Comparison of ENCODE assay signal across 9 cellular contexts in the genomic region with DNA sequence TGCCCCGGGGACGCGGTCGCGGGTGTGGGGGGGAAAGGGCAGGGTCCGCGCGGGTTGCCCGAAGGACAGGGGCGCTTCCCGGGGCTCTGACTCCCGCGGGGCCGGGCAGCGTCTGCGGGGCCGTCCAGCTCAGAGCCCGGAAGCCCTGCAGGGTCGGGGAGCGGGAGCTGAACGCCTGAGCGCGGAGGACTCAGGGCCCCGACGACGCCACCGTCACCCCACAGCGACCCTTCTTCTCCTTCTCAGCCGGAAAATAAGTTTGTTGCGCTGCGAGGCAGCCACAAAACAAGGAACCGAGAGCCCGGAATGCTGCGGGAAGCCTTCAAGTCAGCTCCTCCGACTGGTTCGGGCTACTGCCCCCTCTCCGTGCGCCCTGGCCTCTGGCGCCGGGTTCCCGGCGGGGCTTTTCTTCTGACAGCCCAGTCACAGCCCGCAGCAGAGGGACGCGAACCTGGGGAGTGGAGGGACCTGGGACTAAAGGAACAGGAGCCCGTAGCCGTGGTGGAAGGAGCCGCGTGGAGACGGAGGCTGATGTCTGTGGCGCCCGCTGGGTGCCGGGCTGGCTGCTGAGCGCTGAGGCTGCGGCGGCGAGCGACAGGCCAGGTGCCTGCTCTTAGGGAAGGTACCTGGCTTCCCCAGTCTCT. TPM values are rescaled to one million over a fixed set of nuclear protein-coding genes. Genes with fewer than 3 reads are reported as not detected.
DNase-seq lines count a peak whose midpoint lies in the region; ATAC-seq, FAIRE-seq and TF ChIP-seq lines count a peak whose summit lies in the region.
"Had no signal": no experiment of that assay in that cellular context is flagged by ENCODE, and none has a peak within 500 bp of the region (broad histone marks: within the 10 kb centered on the region; RNA-seq: fewer than 3 reads in every experiment).

No MANE protein-coding gene starts in this region.

- BruUV-seq in mammary epithelial cell (replicated peaks; lab: Mats Ljungman, UMichigan) = no TSS peak

- no peak overlapping the region for H3K4me2 ChIP-seq in mammary epithelial cell (ENCODE audit: insufficient read depth, low read depth, low read length)
- H3K4me2 ChIP-seq in Karpas-422 (ENCODE audit: low read depth, low read length, poor library complexity, severe bottlenecking) = no peak overlapping the region

- no peaks in the 10 kb centered on the region for H3K79me2 ChIP-seq in mammary epithelial cell (ENCODE audit: insufficient read depth, low read length)
- H3K79me2 ChIP-seq in Karpas-422 (ENCODE audit: low read length) = no peaks in the 10 kb centered on the region

- H4K20me1 ChIP-seq in mammary epithelial cell (ENCODE audit: insufficient read depth, low read length) (no peaks in the 10 kb centered on the region), Karpas-422 (ENCODE audit: insufficient read depth, low read depth, low read length) (no peaks in the 10 kb centered on the region)

- H3K4me3 ChIP-seq in breast epithelium (peak overlapping the region; percentile 49 to 70 (median 69)), mammary epithelial cell (replicated peaks in 1 of 3; ENCODE audit: insufficient read depth in 1 of 3, low read depth in 2 of 3, low read length in 3 of 3) (no peak overlapping the region), Karpas-422 (ENCODE audit: low read length) (no peak overlapping the region)

- H3K9me3 Mint-ChIP-seq in chondrocyte (ENCODE audit: low read depth) (no peaks in the 10 kb centered on the region), mesothelial cell of epicardium (no peaks in the 10 kb centered on the region)
- no peaks in the 10 kb centered on the region for H3K9me3 Mint-ChIP-seq in activated T-cell treated with anti-CD3 and anti-CD28 coated beads, Interleukin-2, amount 50 U/mL, for 24 hours

- H3K36me3 Mint-ChIP-seq in chondrocyte (ENCODE audit: low read depth) (no peaks in the 10 kb centered on the region), mesothelial cell of epicardium (no peaks in the 10 kb centered on the region)
- no peaks in the 10 kb centered on the region for H3K36me3 Mint-ChIP-seq in activated T-cell treated with anti-CD3 and anti-CD28 coated beads, Interleukin-2, amount 50 U/mL, for 24 hours (ENCODE audit: low read depth)

- no peak for ATAC-seq in GM21515 (IDR thresholded peaks at IDR 0.05; ENCODE audit: unreplicated experiment)

- in situ Hi-C loops in mammary epithelial cell (cut with MboI; ENCODE audit: low sequenced_read_pairs in 2 of 2) = no loop called here

- H3K9me3 ChIP-seq in breast epithelium (no peaks in the 10 kb centered on the region), mammary epithelial cell (replicated peaks; ENCODE audit: insufficient read depth, low read length) (no peaks in the 10 kb centered on the region), Karpas-422 (ENCODE audit: low read length) (no peaks in the 10 kb centered on the region)

- H3K4me3 Mint-ChIP-seq in chondrocyte (ENCODE audit: unreplicated experiment) (peak overlapping the region; percentile 29), mesothelial cell of epicardium (peak overlapping the region; percentile 89)
- no peak overlapping the region for H3K4me3 Mint-ChIP-seq in activated T-cell treated with anti-CD3 and anti-CD28 coated beads, Interleukin-2, amount 50 U/mL, for 24 hours

- dilution Hi-C loops in mammary epithelial cell (cut with HindIII; ENCODE audit: low sequenced_read_pairs) = no loop called here

- H3K27ac Mint-ChIP-seq in chondrocyte (ENCODE audit: unreplicated experiment) = no peak overlapping the region
- peak overlapping the region; percentile 59 for H3K27ac Mint-ChIP-seq in mesothelial cell of epicardium
- H3K27ac Mint-ChIP-seq in activated T-cell treated with anti-CD3 and anti-CD28 coated beads, Interleukin-2, amount 50 U/mL, for 24 hours = no peak overlapping the region

- no peak for TF ChIP-seq CTCF in breast epithelium (IDR thresholded peaks at IDR 0.05)
- no peak for TF ChIP-seq CTCF in mammary epithelial cell (conservative IDR thresholded peaks at IDR 0.05 in 1 of 2, IDR thresholded peaks at IDR 0.05 in 1 of 2; ENCODE audit: extremely low read depth in 1 of 2, insufficient read depth in 1 of 2, low read depth in 1 of 2, low read length in 2 of 2)
- no peak for TF ChIP-seq CTCF in chondrocyte (IDR thresholded peaks at IDR 0.05)
- TF ChIP-seq CTCF in mesothelial cell of epicardium (IDR thresholded peaks at IDR 0.05; ENCODE audit: unreplicated experiment) = no peak

- DNase-seq in breast epithelium (ENCODE audit: low spot score in 2 of 2) (no peak), mammary epithelial cell (no peak), chondrocyte (ENCODE audit: low spot score) (peak; percentile 92), mesothelial cell of epicardium (ENCODE audit: low spot score in 2 of 2, unreplicated experiment in 2 of 2) (peak in 1 of 2 experiments; percentile 68), urothelium cell line (ENCODE audit: low spot score) (peak; percentile 54), Karpas-422 (no peak)
- DNase-seq in activated T-cell treated with anti-CD3 and anti-CD28 coated beads, Interleukin-2, amount 50 U/mL, for 24 hours = no peak

- intact Hi-C loops in breast epithelium (cut with DNase I; ENCODE audit: low total_unique reads) = no loop called here
- intact Hi-C loops in mammary epithelial cell (cut with micrococcal nuclease) = no loop called here

- H3K27ac ChIP-seq in breast epithelium (peak overlapping the region; percentile 45 to 72), mammary epithelial cell (ENCODE audit: insufficient read depth, low read depth, low read length) (no peak overlapping the region), Karpas-422 (ENCODE audit: low read length) (no peak overlapping the region)
- H3K27ac ChIP-seq: RWPE1 had no signal

- H3K27me3 ChIP-seq in breast epithelium (peaks cover 0 to 6% of the 10 kb centered on the region in 2 donors), mammary epithelial cell (ENCODE audit: insufficient read depth, low read length) (peaks cover 17% of the 10 kb centered on the region), Karpas-422 (ENCODE audit: low read length) (no peaks in the 10 kb centered on the region)

- H3K36me3 ChIP-seq in breast epithelium (no peaks in the 10 kb centered on the region), mammary epithelial cell (ENCODE audit: insufficient read depth, low read length) (no peaks in the 10 kb centered on the region), Karpas-422 (ENCODE audit: insufficient read depth, low read length) (no peaks in the 10 kb centered on the region)

- TF ChIP-seq POLR2A in breast epithelium (IDR thresholded peaks at IDR 0.05) = no peak

- 4% methylated on average over 9 of the region's 58 CpGs for WGBS in mammary epithelial cell (ENCODE audit: low coverage, missing lambda C conversion rate)

- CTCF ChIA-PET in mammary epithelial cell (lab: Charles Lee; ENCODE audit: low non-redundant PET) = no interaction called here

- H3K4me1 ChIP-seq in breast epithelium (peaks cover 0 to 4% of the 10 kb centered on the region in 2 donors), mammary epithelial cell (ENCODE audit: insufficient read depth, low read length) (no peaks in the 10 kb centered on the region), Karpas-422 (ENCODE audit: low read length) (no peaks in the 10 kb centered on the region)

- H3K4me1 Mint-ChIP-seq in chondrocyte (ENCODE audit: low read depth) (peaks cover 9% of the 10 kb centered on the region), mesothelial cell of epicardium (peaks cover 46% of the 10 kb centered on the region)
- H3K4me1 Mint-ChIP-seq in activated T-cell treated with anti-CD3 and anti-CD28 coated beads, Interleukin-2, amount 50 U/mL, for 24 hours (ENCODE audit: low read depth) = peaks cover 5% of the 10 kb centered on the region

- H3K9me2 ChIP-seq in Karpas-422 (replicated peaks; ENCODE audit: insufficient read depth, low read length) = no peaks in the 10 kb centered on the region

- peaks cover 44% of the 10 kb centered on the region for H3K27me3 Mint-ChIP-seq in chondrocyte (ENCODE audit: low read depth)
- peaks cover 45% of the 10 kb centered on the region for H3K27me3 Mint-ChIP-seq in mesothelial cell of epicardium (ENCODE audit: low read depth)
- H3K27me3 Mint-ChIP-seq in activated T-cell treated with anti-CD3 and anti-CD28 coated beads, Interleukin-2, amount 50 U/mL, for 24 hours = peaks cover 67% of the 10 kb centered on the region

- FAIRE-seq in urothelium cell line (lab: Jason Lieb, UNC) = no peak

- H2AFZ ChIP-seq in mammary epithelial cell (ENCODE audit: low read depth, low read length) = no peak overlapping the region
- H2AFZ ChIP-seq in Karpas-422 (ENCODE audit: low read length) = no peak overlapping the region

- no peak overlapping the region for H3K9ac ChIP-seq in mammary epithelial cell (ENCODE audit: insufficient read depth, low read length)
- no peak overlapping the region for H3K9ac ChIP-seq in Karpas-422 (ENCODE audit: low read length)

RNA-seq across cellular contexts. Expression of a gene that starts 0.5 kb away (rescaled TPM):
- 10 to 100 TPM in 2 of 3 donors, 1 to 10 TPM in 1; 6.6 to 16.7 (median 16.7) TPM for total RNA-seq in breast epithelium
- total RNA-seq in mammary epithelial cell = not detected
- not detected for polyA plus RNA-seq in mammary epithelial cell
- polyA minus RNA-seq in mammary epithelial cell = not detected
- total RNA-seq in chondrocyte = 0.38 to 6.0 TPM (median 0.52 TPM) in 3 replicates
- total RNA-seq in mesothelial cell of epicardium = 67.0 to 73.8 TPM (median 68.9 TPM) in 3 replicates
- total RNA-seq in Karpas-422 (2014; rRNA removed; shearing (Covaris generic); ENCODE audit: low replicate concordance) = 0.18 and 0.19 TPM in 2 replicates

Comparison
In these comparisons a context has a peak if more than half of its experiments do, and no peak if none do; other contexts are left out.
1. H3K27ac ChIP-seq: peak in breast epithelium (2 of 2); none in mammary epithelial cell (single experiment) and Karpas-422 (single experiment).
2. H3K4me3 ChIP-seq: peak in breast epithelium (3 of 3); none in mammary epithelial cell (0 of 3) and Karpas-422 (single experiment).
3. DNase-seq: peak in chondrocyte (single experiment) and urothelium cell line (single experiment); none in breast epithelium (0 of 2), mammary epithelial cell (single experiment), Karpas-422 (single experiment) and activated T-cell treated with anti-CD3 and anti-CD28 coated beads, Interleukin-2, amount 50 U/mL, for 24 hours (single experiment).